ENCODE assay signal across 7 cellular contexts in genomic region chr20:51014797-51015722, GRCh38. TPM values are rescaled to one million over a fixed set of nuclear protein-coding genes. Genes with fewer than 3 reads are reported as not detected.
DNase-seq lines count a peak whose midpoint lies in the region; ATAC-seq and TF ChIP-seq lines count a peak whose summit lies in the region.

No MANE protein-coding gene starts in this region.

- H3K4me2 ChIP-seq in DND-41 (ENCODE audit: insufficient read depth, low read length) = no peak overlapping the region

- peak overlapping the region in 1 of 3 experiments; percentile 79 for H3K27ac Mint-ChIP-seq in nephron

- DNase-seq in DND-41 = peak; percentile 45
- peak in 1 of 2 experiments; percentile 15 for DNase-seq in HL-60 (ENCODE audit: low read depth in 1 of 2, low spot score in 1 of 2)
- DNase-seq in SJSA1 (ENCODE audit: low read depth in 1 of 2, low spot score in 2 of 2) = peak; percentile 61 to 71
- DNase-seq in epithelial cell of esophagus (ENCODE audit: low read depth) = peak; percentile 67
- DNase-seq in KG1 (lab: John Stamatoyannopoulos, UW) = no peak
- DNase-seq in lower leg skin (ENCODE audit: low spot score in 2 of 2) = no peak

- no peak overlapping the region for H2AFZ ChIP-seq in DND-41 (ENCODE audit: low read depth, low read length)

- H3K79me2 ChIP-seq in DND-41 (ENCODE audit: insufficient read depth, low read length) = no peaks in the 10 kb centered on the region

- H3K4me1 ChIP-seq in DND-41 (ENCODE audit: insufficient read depth, low read length) = no peaks in the 10 kb centered on the region
- no peaks in the 10 kb centered on the region for H3K4me1 ChIP-seq in SJSA1 (replicated peaks)

- peaks cover 30% of the 10 kb centered on the region for H3K4me1 Mint-ChIP-seq in nephron

- H4K20me1 ChIP-seq in DND-41 (ENCODE audit: insufficient read depth, low read length) = no peaks in the 10 kb centered on the region; the same call in 1 of the 2 replicates

- H3K9me3 ChIP-seq in DND-41 (ENCODE audit: insufficient read depth, low read length, severe bottlenecking) (no peaks in the 10 kb centered on the region), SJSA1 (replicated peaks) (no peaks in the 10 kb centered on the region)

- H3K36me3 ChIP-seq in DND-41 (ENCODE audit: insufficient read depth, low read length) = no peaks in the 10 kb centered on the region
- no peaks in the 10 kb centered on the region; the same call in 1 of the 2 replicates for H3K36me3 ChIP-seq in SJSA1

- TF ChIP-seq CTCF in DND-41 (IDR thresholded peaks at IDR 0.05; ENCODE audit: borderline replicate concordance, extremely low read depth, low read length, poor library complexity, severe bottlenecking) (peak; percentile 85), HL-60 (IDR thresholded peaks at IDR 0.05; ENCODE audit: insufficient read depth, low read length) (peak; percentile 80), epithelial cell of esophagus (IDR thresholded peaks at IDR 0.05; ENCODE audit: insufficient read depth, low read depth, low read length, missing control alignments) (peak; percentile 92), nephron (IDR thresholded peaks at IDR 0.05; ENCODE audit: unreplicated experiment in 3 of 3) (peak; percentile 59 to 74 (median 61)), lower leg skin (IDR thresholded peaks at IDR 0.05) (peak in 1 of 3 donors; percentile 13)

- H3K27me3 ChIP-seq in DND-41 (ENCODE audit: insufficient read depth, low read length, poor library complexity) (peaks cover 17% of the 10 kb centered on the region), HL-60 (ENCODE audit: insufficient read depth, poor library complexity, severe bottlenecking) (peaks cover under 1% of the 10 kb centered on the region), SJSA1 (replicated peaks) (no peaks in the 10 kb centered on the region)

- TF ChIP-seq POLR2A in lower leg skin (IDR thresholded peaks at IDR 0.05) = no peak

- no peak overlapping the region for H3K4me3 Mint-ChIP-seq in nephron

- peak; percentile 47; the same call in 2 of the 3 replicates for ATAC-seq in DND-41 (ENCODE audit: insufficient read depth, low read depth)

- H3K4me3 ChIP-seq in DND-41 (ENCODE audit: low read depth in 1 of 2, low read length in 2 of 2) = no peak overlapping the region
- no peak overlapping the region for H3K4me3 ChIP-seq in HL-60 (replicated peaks; ENCODE audit: insufficient read depth, low read length)
- no peak overlapping the region for H3K4me3 ChIP-seq in SJSA1
- no peak overlapping the region for H3K4me3 ChIP-seq in epithelial cell of esophagus (ENCODE audit: low read length)
- H3K4me3 ChIP-seq in lower leg skin (ENCODE audit: low read depth, poor library complexity, severe bottlenecking) = no peak overlapping the region

- no peaks in the 10 kb centered on the region for H3K36me3 Mint-ChIP-seq in nephron (ENCODE audit: low read depth)

- 45 to 47% methylated on average over 16 of the region's 16 CpGs for WGBS in lower leg skin, 2 donors

- peaks cover 41% of the 10 kb centered on the region for H3K27me3 Mint-ChIP-seq in nephron (ENCODE audit: low read depth)

- intact Hi-C loops in lower leg skin (cut with DNase I; ENCODE audit: low total_unique reads) = no loop called here

- H3K27ac ChIP-seq in DND-41 (ENCODE audit: low read length) (no peak overlapping the region), HL-60 (replicated peaks) (no peak overlapping the region), SJSA1 (no peak overlapping the region)

- H3K9me3 Mint-ChIP-seq in nephron = no peaks in the 10 kb centered on the region

- no peak overlapping the region for H3K9ac ChIP-seq in DND-41 (ENCODE audit: low read depth, low read length)

RNA-seq across cellular contexts. Expression of gene KCNG1, which starts 7.8 kb away (rescaled TPM):
- 17.7 and 31.0 TPM in 2 replicates for total RNA-seq in SJSA1 (2014; rRNA removed; shearing (Covaris generic))
- total RNA-seq in lower leg skin = 1 to 10 TPM in 2 of 4 donors, under 1 TPM in 1, not detected in 1; 0.54 to 2.4 (median 1.6) TPM

RNA-seq across cellular contexts. Expression of gene MOCS3, which starts 56.4 kb away (rescaled TPM):
- 6.2 and 7.2 TPM in 2 replicates for total RNA-seq in SJSA1 (2014; rRNA removed; shearing (Covaris generic))
- total RNA-seq in lower leg skin = 1 to 10 TPM; 5.8 to 8.0 (median 6.8) TPM

RNA-seq across cellular contexts. Expression of gene DPM1, which starts 56.7 kb away (rescaled TPM):
- 122 and 138 TPM in 2 replicates for total RNA-seq in SJSA1 (2014; rRNA removed; shearing (Covaris generic))
- 10 to 100 TPM; 38.8 to 79.6 (median 49.7) TPM for total RNA-seq in lower leg skin

Comparison
In these comparisons a context has a peak if more than half of its experiments do, and no peak if none do; other contexts are left out.
1. DNase-seq: peak in DND-41 (single experiment), SJSA1 (2 of 2) and epithelial cell of esophagus (single experiment); none in KG1 (single experiment) and lower leg skin (0 of 2).